Comparison of ENCODE assay signal across 7 cellular contexts in genomic region chr4:6890971-6891370, GRCh38. TPM values are rescaled to one million over a fixed set of nuclear protein-coding genes. Genes with fewer than 3 reads are reported as not detected.
A peak's percentile ranks its signal among the peaks of the same experiment; 100 is the strongest.
DNase-seq lines count a peak whose midpoint lies in the region; ATAC-seq and TF ChIP-seq lines count a peak whose summit lies in the region.
"Not testable (repeated sequence)": the region's sequence is repeated elsewhere in the genome, so short reads cannot be mapped to it uniquely, and the experiment has no call there.

No MANE protein-coding gene starts in this region.

- peaks cover 24% of the 10 kb centered on the region for H3K4me1 ChIP-seq in CD4-positive, CD25-positive, alpha-beta regulatory T cell (ENCODE audit: control insufficient read depth, insufficient read depth, low read length, poor library complexity, severe bottlenecking)
- H3K4me1 ChIP-seq in liver (ENCODE audit: control insufficient read depth in 4 of 4, insufficient read depth in 4 of 4, low read length in 3 of 4) = peaks cover 19 to 41% (median 29%) of the 10 kb centered on the region in 4 donors
- H3K4me1 ChIP-seq in upper lobe of left lung = peaks cover 21 to 32% (median 26%) of the 10 kb centered on the region in 4 donors

- peaks cover 15 to 27% (median 22%) of the 10 kb centered on the region in 4 donors for H3K4me1 Mint-ChIP-seq in CD4-positive, CD25-positive, alpha-beta regulatory T cell
- peaks cover 14% of the 10 kb centered on the region for H3K4me1 Mint-ChIP-seq in T-helper 17 cell
- peaks cover 34% of the 10 kb centered on the region for H3K4me1 Mint-ChIP-seq in activated T-helper 1 cell treated with anti-CD3 and anti-CD28 coated beads, Interleukin-12 subunit alpha, Interleukin-12 subunit beta, Interleukin-2, Interleukin-4 antibody, amounts not matched to agents 30 ng/mL and 10 ng/mL and 1 ng/mL, durations not matched to agents 14 hours and 24 hours and 36 hours (ENCODE audit: low read depth)
- H3K4me1 Mint-ChIP-seq in chondrocyte (ENCODE audit: low read depth) = peaks cover 35% of the 10 kb centered on the region

- not testable (repeated sequence) for TF ChIP-seq RAD21 in liver (IDR thresholded peaks at IDR 0.05)

- not testable (repeated sequence) for H3K9me3 Mint-ChIP-seq in CD4-positive, CD25-positive, alpha-beta regulatory T cell; chondrocyte (ENCODE audit: low read depth)
- H3K9me3 Mint-ChIP-seq in activated T-helper 1 cell treated with anti-CD3 and anti-CD28 coated beads, Interleukin-12 subunit alpha, Interleukin-12 subunit beta, Interleukin-2, Interleukin-4 antibody, amounts not matched to agents 30 ng/mL and 10 ng/mL and 1 ng/mL, durations not matched to agents 14 hours and 24 hours and 36 hours = peaks cover 11% of the 10 kb centered on the region

- H3K9me3 ChIP-seq in CD4-positive, CD25-positive, alpha-beta regulatory T cell (ENCODE audit: control insufficient read depth in 2 of 2, low read length in 2 of 2); T-helper 17 cell (ENCODE audit: control insufficient read depth, low read length, poor library complexity, severe bottlenecking); liver (ENCODE audit: control insufficient read depth in 4 of 4, low read length in 3 of 4); upper lobe of left lung: not testable (repeated sequence)

- DNase-seq in CD4-positive, CD25-positive, alpha-beta regulatory T cell; T-helper 17 cell; activated T-helper 1 cell treated with anti-CD3 and anti-CD28 coated beads, Interleukin-12 subunit alpha, Interleukin-12 subunit beta, Interleukin-2, Interleukin-4 antibody, amounts not matched to agents 30 ng/mL and 10 ng/mL and 1 ng/mL, durations not matched to agents 14 hours and 24 hours and 36 hours (ENCODE audit: low spot score); upper lobe of left lung: not testable (repeated sequence)
- peak; percentile 6 for DNase-seq in chondrocyte (ENCODE audit: low spot score)
- peak; percentile 32 for DNase-seq in posterior vena cava (ENCODE audit: low spot score)

- H3K9ac ChIP-seq in liver (ENCODE audit: low read depth in 1 of 2, low read length in 2 of 2) = not testable (repeated sequence)

- not testable (repeated sequence) for TF ChIP-seq POLR2A in upper lobe of left lung (IDR thresholded peaks at IDR 0.05)

- H3K4me3 Mint-ChIP-seq in CD4-positive, CD25-positive, alpha-beta regulatory T cell; T-helper 17 cell; activated T-helper 1 cell treated with anti-CD3 and anti-CD28 coated beads, Interleukin-12 subunit alpha, Interleukin-12 subunit beta, Interleukin-2, Interleukin-4 antibody, amounts not matched to agents 30 ng/mL and 10 ng/mL and 1 ng/mL, durations not matched to agents 14 hours and 24 hours and 36 hours; chondrocyte (ENCODE audit: unreplicated experiment): not testable (repeated sequence)

- not testable (repeated sequence) for H3K27me3 Mint-ChIP-seq in CD4-positive, CD25-positive, alpha-beta regulatory T cell; T-helper 17 cell; activated T-helper 1 cell treated with anti-CD3 and anti-CD28 coated beads, Interleukin-12 subunit alpha, Interleukin-12 subunit beta, Interleukin-2, Interleukin-4 antibody, amounts not matched to agents 30 ng/mL and 10 ng/mL and 1 ng/mL, durations not matched to agents 14 hours and 24 hours and 36 hours (ENCODE audit: insufficient read depth); chondrocyte (ENCODE audit: low read depth)

- H3K27ac Mint-ChIP-seq in CD4-positive, CD25-positive, alpha-beta regulatory T cell = peak overlapping the region in 2 of 3 donors; percentile 81 to 94
- peak overlapping the region; percentile 14 for H3K27ac Mint-ChIP-seq in T-helper 17 cell
- H3K27ac Mint-ChIP-seq in activated T-helper 1 cell treated with anti-CD3 and anti-CD28 coated beads, Interleukin-12 subunit alpha, Interleukin-12 subunit beta, Interleukin-2, Interleukin-4 antibody, amounts not matched to agents 30 ng/mL and 10 ng/mL and 1 ng/mL, durations not matched to agents 14 hours and 24 hours and 36 hours = peak overlapping the region; percentile 58
- H3K27ac Mint-ChIP-seq in chondrocyte (ENCODE audit: unreplicated experiment) = not testable (repeated sequence)

- not testable (repeated sequence) for H3K27ac ChIP-seq in CD4-positive, CD25-positive, alpha-beta regulatory T cell (ENCODE audit: insufficient read depth, low read length, poor library complexity, severe bottlenecking)
- H3K27ac ChIP-seq in liver (ENCODE audit: low read depth in 1 of 2, low read length in 2 of 2) (peak overlapping the region; percentile 91 to 92), upper lobe of left lung (peak overlapping the region in 3 of 4 donors; percentile 76 to 83 (median 82))

- not testable (repeated sequence) for TF ChIP-seq EP300 in upper lobe of left lung (IDR thresholded peaks at IDR 0.05)

- TF ChIP-seq CTCF in chondrocyte (IDR thresholded peaks at IDR 0.05); liver (IDR thresholded peaks at IDR 0.05; ENCODE audit: low read depth, low read length, missing input control); upper lobe of left lung (IDR thresholded peaks at IDR 0.05): not testable (repeated sequence)

- not testable (repeated sequence) for H3K27me3 ChIP-seq in CD4-positive, CD25-positive, alpha-beta regulatory T cell (ENCODE audit: control insufficient read depth, insufficient read depth, low read length); liver (ENCODE audit: control insufficient read depth in 4 of 4, insufficient read depth in 4 of 4, low read length in 3 of 4); upper lobe of left lung

- intact Hi-C loops in activated T-helper 1 cell treated with anti-CD3 and anti-CD28 coated beads, Interleukin-12 subunit alpha, Interleukin-12 subunit beta, Interleukin-2, Interleukin-4 antibody, amounts not matched to agents 30 ng/mL and 10 ng/mL and 1 ng/mL, durations not matched to agents 14 hours and 24 hours and 36 hours (cut with micrococcal nuclease) = loop anchor here (5.0 to 10.0 kb wide), 2 partner anchors 34 to 1074 kb away; no protein-coding TSS in a partner anchor
- intact Hi-C loops in posterior vena cava (cut with DNase I) = not testable (repeated sequence)

- not testable (repeated sequence) for H3K36me3 Mint-ChIP-seq in CD4-positive, CD25-positive, alpha-beta regulatory T cell; T-helper 17 cell (ENCODE audit: low read depth); activated T-helper 1 cell treated with anti-CD3 and anti-CD28 coated beads, Interleukin-12 subunit alpha, Interleukin-12 subunit beta, Interleukin-2, Interleukin-4 antibody, amounts not matched to agents 30 ng/mL and 10 ng/mL and 1 ng/mL, durations not matched to agents 14 hours and 24 hours and 36 hours (ENCODE audit: low read depth); chondrocyte (ENCODE audit: low read depth)

- WGBS in liver = 95% methylated on average over 9 of the region's 9 CpGs
- 93 to 96% methylated on average over 9 of the region's 9 CpGs for WGBS in upper lobe of left lung, 2 donors

- H3K4me3 ChIP-seq in CD4-positive, CD25-positive, alpha-beta regulatory T cell (ENCODE audit: low read depth, low read length); liver (ENCODE audit: low read depth in 1 of 3, low read length in 3 of 3); upper lobe of left lung: not testable (repeated sequence)

- H3K36me3 ChIP-seq in CD4-positive, CD25-positive, alpha-beta regulatory T cell (ENCODE audit: control insufficient read depth, insufficient read depth, low read length); liver (ENCODE audit: control insufficient read depth in 4 of 4, insufficient read depth in 3 of 4, low read depth in 1 of 4, low read length in 3 of 4); upper lobe of left lung: not testable (repeated sequence)

- not testable (repeated sequence) for ATAC-seq in CD4-positive, CD25-positive, alpha-beta regulatory T cell (ENCODE audit: low read depth in 2 of 2); T-helper 17 cell; upper lobe of left lung (ENCODE audit: low FRiP score in 2 of 2)

RNA-seq across cellular contexts. Expression of gene TBC1D14, which starts 18.7 kb away (rescaled TPM):
- total RNA-seq in CD4-positive, CD25-positive, alpha-beta regulatory T cell = 67.7 TPM
- 10 to 100 TPM; 46.6 to 63.0 (median 52.0) TPM for polyA plus RNA-seq in CD4-positive, CD25-positive, alpha-beta regulatory T cell
- 10 to 100 TPM; 49.1 to 55.2 TPM for total RNA-seq in T-helper 17 cell
- 58.1 and 59.7 TPM in 2 replicates for total RNA-seq in activated T-helper 1 cell treated with anti-CD3 and anti-CD28 coated beads, Interleukin-12 subunit alpha, Interleukin-12 subunit beta, Interleukin-2, Interleukin-4 antibody, amounts not matched to agents 30 ng/mL and 10 ng/mL and 1 ng/mL, durations not matched to agents 14 hours and 24 hours and 36 hours
- total RNA-seq in chondrocyte = 24.2 to 29.1 TPM (median 25.2 TPM) in 3 replicates
- total RNA-seq in liver = 10 to 100 TPM; 22.2 to 45.2 TPM
- polyA plus RNA-seq in liver = 10 to 100 TPM; 10.0 to 23.2 TPM
- total RNA-seq in posterior vena cava = 10 to 100 TPM; 30.5 to 42.6 TPM
- total RNA-seq in upper lobe of left lung = 10 to 100 TPM; 47.7 to 61.8 (median 57.8) TPM
